ENCODE assay signal across 21 cellular contexts in the genomic region with DNA sequence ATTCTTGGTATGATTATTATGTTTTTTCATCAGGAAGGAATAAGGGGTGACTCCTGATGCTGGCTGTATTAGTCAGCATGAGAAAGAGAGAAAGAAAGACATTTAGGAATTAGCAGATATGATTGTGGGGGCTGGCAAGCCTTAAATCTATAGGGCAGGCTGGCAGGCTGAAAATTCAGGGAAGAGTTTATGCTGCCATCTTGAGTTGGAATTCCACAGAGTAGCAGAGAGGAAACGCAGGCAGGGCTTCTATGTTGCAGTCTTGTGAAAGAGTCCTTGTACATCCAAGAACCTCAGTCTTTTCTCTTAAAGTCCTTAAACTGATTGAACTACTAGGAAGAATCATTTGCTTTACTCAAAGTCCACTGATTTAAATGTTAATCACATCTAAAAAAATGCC.
DNase-seq lines count a peak whose midpoint lies in the region; ATAC-seq and TF ChIP-seq lines count a peak whose summit lies in the region.
"Had no signal": no experiment of that assay in that cellular context is flagged by ENCODE, and none has a peak within 500 bp of the region (broad histone marks: within the 10 kb centered on the region; RNA-seq: fewer than 3 reads in every experiment).

No MANE protein-coding gene starts in this region.

- H3K4me1 Mint-ChIP-seq in neural progenitor cell = no peaks in the 10 kb centered on the region

- H3K36me3 Mint-ChIP-seq in neural progenitor cell = no peaks in the 10 kb centered on the region

- no peak overlapping the region for H3K4me2 ChIP-seq in neural progenitor cell
- H3K4me2 ChIP-seq: PC-9 had no signal

- H3K27ac Mint-ChIP-seq in neural progenitor cell = no peak overlapping the region

- H2AFZ ChIP-seq in neural progenitor cell (replicated peaks) = peak overlapping the region; percentile 4
- H2AFZ ChIP-seq: GM23248, PC-9 had no signal

- DNase-seq in HT-29 (ENCODE audit: low spot score) (peak; percentile 11), SK-MEL-5 (ENCODE audit: low read depth, low spot score) (peak; percentile 9), epithelial cell of esophagus (ENCODE audit: low read depth) (peak; percentile 39), neural progenitor cell (ENCODE audit: low spot score) (no peak), NCI-H2081 (lab: John Stamatoyannopoulos, UW) (no peak), Right ventricle myocardium superior (no peak), UCSD-AML1 (lab: John Stamatoyannopoulos, UW; ENCODE audit: unreplicated experiment) (no peak)
- DNase-seq: ACHN, AML-193, DMS79 treated with DMSO at 0.1 percent for 48 hours, GM23248, MM.1S, NCI-H1092 treated with DMSO at 0.1 percent for 48 hours, NCI-H146, NCI-H2029 treated with DMSO at 0.1 percent for 48 hours, NCI-H2227 treated with DMSO at 0.1 percent for 48 hours, NCI-H524, PC-9 had no signal

- no peaks in the 10 kb centered on the region for H3K9me3 ChIP-seq in neural progenitor cell (ENCODE audit: low read depth)

- intact Hi-C loops in Right ventricle myocardium superior (cut with DNase I) = no loop called here

- H3K9me3 Mint-ChIP-seq in neural progenitor cell = no peaks in the 10 kb centered on the region

- no peak for ATAC-seq in Right ventricle myocardium superior (ENCODE audit: poor library complexity)
- ATAC-seq: HCT116 had no signal

- no peaks in the 10 kb centered on the region for H3F3A ChIP-seq in neural progenitor cell (ENCODE audit: low read depth)

- no peaks in the 10 kb centered on the region for H3K27me3 ChIP-seq in neural progenitor cell

- in situ Hi-C loops in SK-MEL-5 (cut with HindIII; ENCODE audit: low pct_unique_long_range_greater_than_20kb, low sequenced_read_pairs) = no loop called here

- no peaks in the 10 kb centered on the region for H3K27me3 Mint-ChIP-seq in neural progenitor cell (ENCODE audit: insufficient read depth, low read depth)

- peak; percentile 17 for TF ChIP-seq CTCF in epithelial cell of esophagus (IDR thresholded peaks at IDR 0.05; ENCODE audit: insufficient read depth, low read depth, low read length, missing control alignments)
- TF ChIP-seq CTCF in neural progenitor cell (IDR thresholded peaks at IDR 0.05) = peak; percentile 14

- H3K79me2 ChIP-seq in neural progenitor cell (ENCODE audit: low read depth) = no peaks in the 10 kb centered on the region

- H3K4me1 ChIP-seq in neural progenitor cell = peaks cover 9% of the 10 kb centered on the region

- no peak overlapping the region for H3K4me3 Mint-ChIP-seq in neural progenitor cell

- no peaks in the 10 kb centered on the region for H3K36me3 ChIP-seq in neural progenitor cell

- no peak overlapping the region for H3K9ac ChIP-seq in neural progenitor cell
- H3K9ac ChIP-seq: GM23248 had no signal

- H3K4me3 ChIP-seq in epithelial cell of esophagus (ENCODE audit: low read length) (no peak overlapping the region), neural progenitor cell (no peak overlapping the region)
- H3K4me3 ChIP-seq: GM23248, PC-9 had no signal

- H3K27ac ChIP-seq in neural progenitor cell = no peak overlapping the region
- H3K27ac ChIP-seq: C4-2B, GM23248, PC-9, RWPE1 had no signal

- no peaks in the 10 kb centered on the region for H4K20me1 ChIP-seq in neural progenitor cell (ENCODE audit: low read depth)

Comparison
In these comparisons a context has a peak if more than half of its experiments do, and no peak if none do; other contexts are left out.
1. DNase-seq: peak in HT-29 (single experiment), SK-MEL-5 (single experiment) and epithelial cell of esophagus (single experiment); none in neural progenitor cell (single experiment), NCI-H2081 (0 of 2), Right ventricle myocardium superior (single experiment) and UCSD-AML1 (single experiment).